Comparison of ENCODE assay signal across 16 cellular contexts in genomic region chr16:88344411-88345030, GRCh38. TPM values are rescaled to one million over a fixed set of nuclear protein-coding genes. Genes with fewer than 3 reads are reported as not detected.
DNase-seq lines count a peak whose midpoint lies in the region; ATAC-seq, FAIRE-seq and TF ChIP-seq lines count a peak whose summit lies in the region.
"Had no signal": no experiment of that assay in that cellular context is flagged by ENCODE, and none has a peak within 500 bp of the region (broad histone marks: within the 10 kb centered on the region; RNA-seq: fewer than 3 reads in every experiment).

No MANE protein-coding gene starts in this region.

- H3K27ac ChIP-seq in RWPE2 (ENCODE audit: poor library complexity, severe bottlenecking) (no peak overlapping the region), kidney (ENCODE audit: low read depth in 2 of 2, low read length in 2 of 2) (no peak overlapping the region), vagina (peak overlapping the region; percentile 78), OCI-LY7 (ENCODE audit: low read depth, low read length, poor library complexity, severe bottlenecking) (no peak overlapping the region)

- no peaks in the 10 kb centered on the region for H3K27me3 ChIP-seq in H7 (ENCODE audit: control insufficient read depth, insufficient read depth, low read length)
- H3K27me3 ChIP-seq in RWPE2 (ENCODE audit: insufficient read depth, poor library complexity, severe bottlenecking) = no peaks in the 10 kb centered on the region
- no peaks in the 10 kb centered on the region for H3K27me3 ChIP-seq in vagina

- ATAC-seq in RWPE2 (ENCODE audit: low read depth) = no peak
- ATAC-seq: GM12878, GM23338 had no signal

- CTCF ChIA-PET in OCI-LY7 (lab: Charles Lee; ENCODE audit: unreplicated experiment) = no interaction called here

- H3K4me1 ChIP-seq in RWPE2 (ENCODE audit: insufficient read depth, poor library complexity, severe bottlenecking) (no peaks in the 10 kb centered on the region), kidney (ENCODE audit: control insufficient read depth in 1 of 2, insufficient read depth in 1 of 2, low read depth in 1 of 2, low read length in 2 of 2) (no peaks in the 10 kb centered on the region), vagina (peaks cover 15% of the 10 kb centered on the region), OCI-LY7 (ENCODE audit: insufficient read depth, low read length, poor library complexity, severe bottlenecking) (peaks cover 13% of the 10 kb centered on the region)

- intact Hi-C loops in kidney (cut with DNase I) = no loop called here
- intact Hi-C loops in vagina (cut with DNase I) = no loop called here
- intact Hi-C loops in OCI-LY7 (cut with micrococcal nuclease; ENCODE audit: unreplicated experiment) = no loop called here

- no peak overlapping the region for H2AFZ ChIP-seq in OCI-LY7 (ENCODE audit: low read length)
- H2AFZ ChIP-seq: GM23338 had no signal

- TF ChIP-seq CTCF in RWPE2 (IDR thresholded peaks at IDR 0.05; ENCODE audit: poor library complexity, severe bottlenecking) (no peak), kidney (IDR thresholded peaks at IDR 0.05; ENCODE audit: borderline replicate concordance, extremely low read depth, insufficient read depth) (no peak), vagina (IDR thresholded peaks at IDR 0.05) (no peak), OCI-LY7 (conservative IDR thresholded peaks at IDR 0.05; ENCODE audit: low read length) (no peak)

- no peak overlapping the region for H3K4me2 ChIP-seq in OCI-LY7 (ENCODE audit: low read length)
- H3K4me2 ChIP-seq: GM23338 had no signal

- peak; percentile 26 for DNase-seq in H7
- peak; percentile 65 for DNase-seq in RWPE2 (ENCODE audit: low spot score)
- DNase-seq in kidney = peak; percentile 56
- DNase-seq in vagina (ENCODE audit: extremely low spot score in 2 of 2) = no peak
- DNase-seq in OCI-LY7 (ENCODE audit: low spot score) = no peak
- no peak for DNase-seq in NCI-H2029 treated with DMSO at 0.1 percent for 48 hours (lab: John Stamatoyannopoulos, UW)
- no peak for DNase-seq in erythroblast (lab: John Stamatoyannopoulos, UW)
- DNase-seq: C1 segment of cervical spinal cord; Calu3; CD4-positive, alpha-beta T cell; DMS79; H9 had no signal

- no peak overlapping the region for H3K9ac ChIP-seq in kidney (ENCODE audit: low read length in 2 of 2)

- H3K36me3 ChIP-seq in H7 (replicated peaks; ENCODE audit: control insufficient read depth, insufficient read depth, low read length) = no peaks in the 10 kb centered on the region
- H3K36me3 ChIP-seq in RWPE2 (ENCODE audit: low read depth) = no peaks in the 10 kb centered on the region
- H3K36me3 ChIP-seq in kidney (ENCODE audit: control insufficient read depth in 1 of 2, insufficient read depth in 2 of 2, low read length in 2 of 2) = no peaks in the 10 kb centered on the region
- H3K36me3 ChIP-seq in vagina = no peaks in the 10 kb centered on the region
- no peaks in the 10 kb centered on the region for H3K36me3 ChIP-seq in OCI-LY7 (ENCODE audit: insufficient read depth, low read length)

- H3K9me3 ChIP-seq in RWPE2 (ENCODE audit: severe bottlenecking) = no peaks in the 10 kb centered on the region
- H3K9me3 ChIP-seq in kidney (ENCODE audit: control insufficient read depth in 1 of 2, low read length in 2 of 2) = peaks cover 0 to 3% of the 10 kb centered on the region in 2 donors
- H3K9me3 ChIP-seq in vagina = no peaks in the 10 kb centered on the region
- H3K9me3 ChIP-seq in OCI-LY7 (ENCODE audit: low read length) = no peaks in the 10 kb centered on the region

- H3K4me3 ChIP-seq in H7 (ENCODE audit: insufficient read depth, low read depth, low read length) (no peak overlapping the region), RWPE2 (ENCODE audit: severe bottlenecking) (no peak overlapping the region), kidney (ENCODE audit: low read length in 2 of 2) (no peak overlapping the region), vagina (no peak overlapping the region), OCI-LY7 (ENCODE audit: low read depth, low read length, poor library complexity, severe bottlenecking) (no peak overlapping the region)
- H3K4me3 ChIP-seq: GM12878, GM23338 had no signal

- no TSS peak for BruUV-seq in OCI-LY7 (replicated peaks; lab: Mats Ljungman, UMichigan)

- POLR2A ChIA-PET in OCI-LY7 (lab: Charles Lee) = no interaction called here

- no peaks in the 10 kb centered on the region for H3K9me2 ChIP-seq in OCI-LY7 (ENCODE audit: insufficient read depth, low read length)

- TF ChIP-seq POLR2A in vagina (IDR thresholded peaks at IDR 0.05) = no peak
- no peak for TF ChIP-seq POLR2A in erythroblast (IDR thresholded peaks at IDR 0.05; ENCODE audit: low read length)

- no peaks in the 10 kb centered on the region for H4K20me1 ChIP-seq in OCI-LY7 (ENCODE audit: insufficient read depth, low read length)

- H3K79me2 ChIP-seq in OCI-LY7 (ENCODE audit: insufficient read depth, low read depth, low read length) = no peaks in the 10 kb centered on the region

- FAIRE-seq in kidney (lab: Jason Lieb, UNC) = no peak
- FAIRE-seq: A204.1, GM12878, GM18507 had no signal

RNA-seq across cellular contexts. Expression of gene ZNF469, which starts 38.2 kb away (rescaled TPM):
- 0.28 and 0.44 TPM in 2 replicates for total RNA-seq in H7 (2014; rRNA removed; shearing (Covaris generic))
- total RNA-seq in kidney (1.6 TPM), vagina (2.2 TPM), OCI-LY7 (2022) (0.02 TPM in 1 of 2 replicates, not detected in the other)
- 0.09 TPM for polyA plus RNA-seq in kidney (ENCODE audit: insufficient read depth, low read depth, low replicate concordance)
- under 0.01 TPM in 1 of 2 replicates, not detected in the other for total RNA-seq in OCI-LY7 (2014; rRNA removed; shearing (Covaris generic))

Comparison
In these comparisons a context has a peak if more than half of its experiments do, and no peak if none do; other contexts are left out.
1. DNase-seq: peak in H7 (single experiment), RWPE2 (single experiment) and kidney (single experiment); none in vagina (0 of 2), OCI-LY7 (single experiment), NCI-H2029 treated with DMSO at 0.1 percent for 48 hours (single experiment) and erythroblast (0 of 2).